ENCODE assay signal across 22 cellular contexts in the genomic region with DNA sequence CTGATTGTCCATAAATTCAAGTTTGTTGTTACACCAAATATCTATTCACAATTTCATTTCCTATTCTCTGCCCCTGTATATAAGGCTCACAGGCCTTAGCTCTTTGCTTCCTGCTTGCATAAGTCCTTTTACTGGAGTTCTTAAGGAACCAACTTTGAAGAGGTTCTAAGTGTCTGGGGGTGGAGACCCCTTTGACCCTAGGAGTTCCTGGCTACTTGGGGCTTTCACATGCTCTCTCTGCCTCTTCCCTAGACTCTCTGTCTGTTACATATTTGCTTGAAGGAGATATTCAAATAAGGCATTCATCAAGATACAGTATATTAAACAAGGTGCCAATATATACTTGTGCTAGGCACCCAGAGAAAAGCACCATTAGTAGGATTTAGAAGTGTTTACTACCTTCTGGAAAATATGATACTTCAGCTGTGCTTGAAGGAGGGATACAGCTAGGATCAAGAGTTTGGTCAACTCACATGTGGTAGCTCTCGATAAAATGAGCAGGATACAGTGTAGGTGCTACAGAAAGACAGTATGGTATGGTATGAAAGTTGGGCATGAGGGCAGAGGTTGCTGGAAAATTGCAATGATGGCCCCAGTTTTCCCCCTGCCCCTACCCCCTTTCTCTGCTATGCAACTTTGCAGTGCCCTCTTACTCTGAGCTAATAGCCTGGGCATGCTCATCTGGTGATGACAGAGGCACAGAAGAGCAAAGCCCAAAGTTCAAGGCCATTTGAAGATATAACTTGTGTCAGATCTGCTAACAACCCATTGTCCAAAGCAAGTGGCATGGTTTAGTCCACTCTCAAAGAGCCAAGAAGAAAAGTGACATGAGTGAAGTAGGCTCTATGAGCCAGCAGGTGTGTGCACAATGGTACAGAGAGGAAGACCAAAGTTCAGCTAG.
A peak's percentile ranks its signal among the peaks of the same experiment; 100 is the strongest.
DNase-seq lines count a peak whose midpoint lies in the region; ATAC-seq, FAIRE-seq and TF ChIP-seq lines count a peak whose summit lies in the region.
"Had no signal": no experiment of that assay in that cellular context is flagged by ENCODE, and none has a peak within 500 bp of the region (broad histone marks: within the 10 kb centered on the region; RNA-seq: fewer than 3 reads in every experiment).

No MANE protein-coding gene starts in this region.

- WGBS in right lobe of liver (ENCODE audit: insufficient coverage, low coverage, low lambda C conversion rate, missing lambda C conversion rate) = 78% methylated on average over 1 of the region's 1 CpG
- 81% methylated on average over 1 of the region's 1 CpG; no CpG with 5 or more reads in 1 of the 2 donors for WGBS in transverse colon (ENCODE audit: low coverage in 1 of 2), 2 donors

- H3K4me3 ChIP-seq in bronchial epithelial cell (ENCODE audit: low read depth, low read length) (no peak overlapping the region), left lung (no peak overlapping the region), right lobe of liver (no peak overlapping the region), transverse colon (no peak overlapping the region)
- H3K4me3 ChIP-seq: A549; BLaER1 treated with 17β-estradiol and CSF1 and Interleukin-3, amounts not matched to agents 10 nM and 100 nM; GM23338 had no signal

- no peak for DNase-seq in bronchial epithelial cell (ENCODE audit: low read depth)
- no peak for DNase-seq in left lung
- no peak for DNase-seq in right lobe of liver
- DNase-seq in T-helper 1 cell = no peak
- DNase-seq in activated CD8-positive, alpha-beta memory T cell treated with anti-CD3 and anti-CD28 coated beads, Interleukin-2, amount 50 U/mL, for 4 hours = no peak
- no peak for DNase-seq in transverse colon
- DNase-seq: 8988T; ACHN; AML-193; BE2C; CD4-positive, alpha-beta T cell; CD8-positive, alpha-beta memory T cell; DMS53; DMS79 treated with DMSO at 0.1 percent for 48 hours; GF-D8; H9 had no signal

- no peak overlapping the region for H3K27ac ChIP-seq in left lung
- no peak overlapping the region for H3K27ac ChIP-seq in right lobe of liver
- no peak overlapping the region for H3K27ac ChIP-seq in transverse colon
- H3K27ac ChIP-seq: A549; BLaER1 treated with 17β-estradiol and CSF1 and Interleukin-3, amounts not matched to agents 10 nM and 100 nM had no signal

- peak; percentile 18 for FAIRE-seq in bronchial epithelial cell (lab: Jason Lieb, UNC)
- FAIRE-seq: A549, GM12891 had no signal

- TF ChIP-seq CTCF in bronchial epithelial cell (IDR thresholded peaks at IDR 0.05; ENCODE audit: insufficient read depth, low read length, severe bottlenecking) = no peak
- TF ChIP-seq CTCF in left lung (IDR thresholded peaks at IDR 0.05) = no peak
- TF ChIP-seq CTCF in right lobe of liver (IDR thresholded peaks at IDR 0.05) = no peak
- no peak for TF ChIP-seq CTCF in transverse colon (IDR thresholded peaks at IDR 0.05)

- ATAC-seq in left lung (peak; percentile 77), right lobe of liver (peak; percentile 26 to 62 (median 37)), HG02798 (IDR thresholded peaks at IDR 0.05; ENCODE audit: poor library complexity, unreplicated experiment) (no peak)
- ATAC-seq: A549, GM23338, HCT116 had no signal

- intact Hi-C loops in left lung (cut with DNase I) = no loop called here
- intact Hi-C loops in right lobe of liver (cut with DNase I) = no loop called here
- intact Hi-C loops in transverse colon (cut with DNase I; ENCODE audit: low total_unique reads) = loop anchor here (2.0 kb wide), 1 partner anchor 76 kb away; no protein-coding TSS in a partner anchor

- H3K36me3 ChIP-seq in bronchial epithelial cell (ENCODE audit: control insufficient read depth, insufficient read depth, low read length) (no peaks in the 10 kb centered on the region), left lung (no peaks in the 10 kb centered on the region), right lobe of liver (no peaks in the 10 kb centered on the region), transverse colon (no peaks in the 10 kb centered on the region)
- H3K36me3 ChIP-seq: BE2C; BLaER1 treated with 17β-estradiol and CSF1 and Interleukin-3, amounts not matched to agents 10 nM and 100 nM had no signal

- H3K9me3 ChIP-seq in left lung (no peaks in the 10 kb centered on the region), right lobe of liver (no peaks in the 10 kb centered on the region), transverse colon (no peaks in the 10 kb centered on the region)
- H3K9me3 ChIP-seq: A549, BE2C had no signal

- no peaks in the 10 kb centered on the region for H3K4me1 ChIP-seq in left lung
- peaks cover 0 to 11% (median 2%) of the 10 kb centered on the region in 4 donors for H3K4me1 ChIP-seq in right lobe of liver
- no peaks in the 10 kb centered on the region for H3K4me1 ChIP-seq in transverse colon
- H3K4me1 ChIP-seq: A549; BE2C; BLaER1 treated with 17β-estradiol and CSF1 and Interleukin-3, amounts not matched to agents 10 nM and 100 nM had no signal

- in situ Hi-C loops in transverse colon (cut with MboI; ENCODE audit: low pct_ligation_motif_present in 1 of 4, low pct_unique_long_range_greater_than_20kb in 1 of 4, low sequenced_read_pairs in 3 of 4) = no loop called here

- TF ChIP-seq POLR2A in right lobe of liver (IDR thresholded peaks at IDR 0.05) = no peak
- no peak for TF ChIP-seq POLR2A in transverse colon (IDR thresholded peaks at IDR 0.05)

- H3K27me3 ChIP-seq in bronchial epithelial cell (ENCODE audit: control insufficient read depth, insufficient read depth, low read length) = no peaks in the 10 kb centered on the region
- no peaks in the 10 kb centered on the region for H3K27me3 ChIP-seq in left lung
- no peaks in the 10 kb centered on the region for H3K27me3 ChIP-seq in right lobe of liver
- H3K27me3 ChIP-seq in transverse colon = no peaks in the 10 kb centered on the region
- H3K27me3 ChIP-seq: BE2C; BLaER1 treated with 17β-estradiol and CSF1 and Interleukin-3, amounts not matched to agents 10 nM and 100 nM had no signal

- no peak for TF ChIP-seq EP300 in transverse colon (IDR thresholded peaks at IDR 0.05; ENCODE audit: low read depth)
